Comparison of ENCODE assay signal across 18 cellular contexts in the genomic region with DNA sequence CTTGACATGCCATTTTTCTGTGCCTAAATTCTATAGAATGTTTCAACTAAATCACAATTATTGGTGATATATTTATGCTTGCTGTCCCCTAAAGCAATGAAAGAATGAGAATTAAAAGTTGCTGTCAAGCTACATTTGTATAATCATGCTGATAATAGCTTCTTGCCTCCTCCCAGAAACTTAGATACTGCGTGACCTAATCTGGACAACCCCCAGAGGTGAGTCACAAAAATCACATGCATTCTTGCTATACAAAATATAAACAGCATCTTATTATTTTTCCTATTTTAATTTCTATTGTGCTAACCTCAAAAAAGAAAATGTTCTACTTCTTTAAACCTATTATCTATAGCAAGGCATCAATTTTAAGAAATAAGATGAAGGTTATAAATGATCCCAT.
DNase-seq lines count a peak whose midpoint lies in the region; ATAC-seq, FAIRE-seq and TF ChIP-seq lines count a peak whose summit lies in the region.
"Had no signal": no experiment of that assay in that cellular context is flagged by ENCODE, and none has a peak within 500 bp of the region (broad histone marks: within the 10 kb centered on the region; RNA-seq: fewer than 3 reads in every experiment).

No MANE protein-coding gene starts in this region.

- no peak for TF ChIP-seq CTCF in KMS-11 (conservative IDR thresholded peaks at IDR 0.05; ENCODE audit: low read depth, low read length)
- TF ChIP-seq CTCF in bronchial epithelial cell (IDR thresholded peaks at IDR 0.05; ENCODE audit: insufficient read depth, low read length, severe bottlenecking), result no peak
- no peak for TF ChIP-seq CTCF in foreskin keratinocyte (conservative IDR thresholded peaks at IDR 0.05)
- no peak for TF ChIP-seq CTCF in Caco-2 (IDR thresholded peaks at IDR 0.05; ENCODE audit: insufficient read depth in 1 of 2, low read depth in 1 of 2, low read length in 1 of 2, severe bottlenecking in 1 of 2, unreplicated experiment in 1 of 2)

- H3K9me3 Mint-ChIP-seq in Caco-2 (ENCODE audit: unreplicated experiment), result no peaks in the 10 kb centered on the region

- H3K36me3 ChIP-seq in KMS-11 (ENCODE audit: insufficient read depth) (no peaks in the 10 kb centered on the region), MG63 (no peaks in the 10 kb centered on the region), bronchial epithelial cell (ENCODE audit: control insufficient read depth, insufficient read depth, low read length) (no peaks in the 10 kb centered on the region), Caco-2 (ENCODE audit: control insufficient read depth, insufficient read depth, low read length) (no peaks in the 10 kb centered on the region)

- no peaks in the 10 kb centered on the region for H4K20me1 ChIP-seq in KMS-11 (ENCODE audit: insufficient read depth)

- no peak overlapping the region for H3K27ac Mint-ChIP-seq in Caco-2 (ENCODE audit: unreplicated experiment)
- H3K27ac Mint-ChIP-seq: B cell; CD4-positive, alpha-beta T cell had no signal

- no peak overlapping the region for H3K4me3 Mint-ChIP-seq in Caco-2 (ENCODE audit: unreplicated experiment)
- H3K4me3 Mint-ChIP-seq: B cell; CD4-positive, alpha-beta T cell had no signal

- peak overlapping the region; percentile 81 for H3K4me2 ChIP-seq in KMS-11

- peaks cover 3% of the 10 kb centered on the region for H3K27me3 Mint-ChIP-seq in Caco-2 (ENCODE audit: insufficient read depth, unreplicated experiment)
- H3K27me3 Mint-ChIP-seq: B cell; CD4-positive, alpha-beta T cell had no signal

- H3K4me1 ChIP-seq in KMS-11 (ENCODE audit: low read depth, poor library complexity, severe bottlenecking) (peaks cover 71% of the 10 kb centered on the region), foreskin keratinocyte (no peaks in the 10 kb centered on the region), Caco-2 (no peaks in the 10 kb centered on the region)

- ATAC-seq in foreskin keratinocyte (peak; percentile 92), GM18502 (IDR thresholded peaks at IDR 0.05; ENCODE audit: poor library complexity, unreplicated experiment) (no peak)
- ATAC-seq: HCT116 had no signal

- no peaks in the 10 kb centered on the region for H3K36me3 Mint-ChIP-seq in Caco-2 (ENCODE audit: insufficient read depth, unreplicated experiment)

- intact Hi-C loops in Caco-2 (cut with micrococcal nuclease; ENCODE audit: unreplicated experiment), result no loop called here

- FAIRE-seq in bronchial epithelial cell (lab: Jason Lieb, UNC), result no peak
- FAIRE-seq: D721Med, H54 had no signal

- CTCF ChIA-PET in Caco-2 (lab: Charles Lee), result no interaction called here

- H3K79me2 ChIP-seq in KMS-11 (ENCODE audit: insufficient read depth, low read depth), result no peaks in the 10 kb centered on the region

- H3K9me3 ChIP-seq in MG63 (no peaks in the 10 kb centered on the region), Caco-2 (no peaks in the 10 kb centered on the region)

- POLR2A ChIA-PET in Caco-2 (lab: Charles Lee), result no interaction called here

- no peak overlapping the region for H2AFZ ChIP-seq in KMS-11 (ENCODE audit: low read depth)
- H2AFZ ChIP-seq: GM23248 had no signal

- H3K4me1 Mint-ChIP-seq in Caco-2 (ENCODE audit: low read depth, unreplicated experiment), result no peaks in the 10 kb centered on the region

- no peak overlapping the region for H3K9ac ChIP-seq in KMS-11
- H3K9ac ChIP-seq: GM23248 had no signal

- peak overlapping the region; percentile 89; the same call in 1 of the 2 replicates for H3K27ac ChIP-seq in KMS-11
- H3K27ac ChIP-seq in foreskin keratinocyte, result peak overlapping the region; percentile 65
- H3K27ac ChIP-seq: GM23248, HL-60 had no signal

- H3K27me3 ChIP-seq in KMS-11 (ENCODE audit: insufficient read depth, low read depth) (no peaks in the 10 kb centered on the region), MG63 (no peaks in the 10 kb centered on the region), bronchial epithelial cell (ENCODE audit: control insufficient read depth, insufficient read depth, low read length) (no peaks in the 10 kb centered on the region), foreskin keratinocyte (no peaks in the 10 kb centered on the region), Caco-2 (replicated peaks; ENCODE audit: control insufficient read depth, insufficient read depth, low read length) (no peaks in the 10 kb centered on the region)

- H3K4me3 ChIP-seq in KMS-11 (IDR thresholded peaks at IDR 0.05; ENCODE audit: insufficient read depth, low read depth, low read length), result no peak overlapping the region
- H3K4me3 ChIP-seq in MG63, result no peak overlapping the region
- no peak overlapping the region for H3K4me3 ChIP-seq in bronchial epithelial cell (ENCODE audit: low read depth, low read length)
- H3K4me3 ChIP-seq in Caco-2 (ENCODE audit: low read depth, low read length), result no peak overlapping the region
- H3K4me3 ChIP-seq: GM23248 had no signal

- no TSS peak for BruUV-seq in Caco-2 (replicated peaks; lab: Mats Ljungman, UMichigan)

- DNase-seq in MG63, result peak; percentile 2
- DNase-seq in bronchial epithelial cell (ENCODE audit: low read depth), result peak; percentile 50
- peak in 1 of 2 donors; percentile 55 for DNase-seq in foreskin keratinocyte
- no peak for DNase-seq in NCI-H774 (lab: John Stamatoyannopoulos, UW)
- no peak for DNase-seq in Caco-2
- DNase-seq: C1 segment of cervical spinal cord; CD4-positive, alpha-beta T cell; DMS153; DND-41; GDM1; GM23248 had no signal

Comparison
In these comparisons a context has a peak if more than half of its experiments do, and no peak if none do; other contexts are left out.
1. DNase-seq: peak in MG63 (single experiment) and bronchial epithelial cell (single experiment); none in NCI-H774 (single experiment) and Caco-2 (0 of 2).